Comparison of ENCODE assay signal across 21 cellular contexts in the genomic region with DNA sequence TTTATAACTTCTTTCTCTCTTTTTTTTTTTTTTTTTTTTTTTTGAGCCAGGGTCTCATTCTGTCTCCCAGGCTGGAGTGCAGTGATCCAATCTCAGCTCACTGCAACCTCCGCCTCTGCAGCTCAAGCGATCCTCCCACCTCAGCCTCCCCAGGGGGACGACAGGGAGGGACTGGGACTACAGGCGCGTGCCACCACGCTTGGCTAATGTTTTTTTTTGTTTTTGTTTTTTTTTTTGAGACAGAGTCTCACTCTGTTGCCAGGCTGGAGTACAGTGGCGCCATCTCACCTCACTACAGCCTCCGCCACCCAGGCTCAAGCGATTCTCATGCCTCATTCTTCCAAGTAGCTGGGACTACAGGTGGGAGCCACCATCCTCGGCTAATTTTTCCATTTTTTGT.
"Had no signal": no experiment of that assay in that cellular context is flagged by ENCODE, and none has a peak within 500 bp of the region (broad histone marks: within the 10 kb centered on the region; RNA-seq: fewer than 3 reads in every experiment).

No MANE protein-coding gene starts in this region.

- H3K36me3 ChIP-seq: heart right ventricle, left ventricle myocardium inferior, ovary, prostate gland, sigmoid colon, spleen, suprapubic skin, thoracic aorta, tibial artery, upper lobe of right lung had no signal

- H3K4me1 ChIP-seq: heart right ventricle, left ventricle myocardium inferior, prostate gland, sigmoid colon, suprapubic skin, tibial artery, upper lobe of right lung had no signal

- H3K27ac ChIP-seq: heart right ventricle, hepatocyte, left ventricle myocardium inferior, ovary, prostate gland, sigmoid colon, spleen, suprapubic skin, thoracic aorta, tibial artery, upper lobe of right lung had no signal

- H3K36me3 Mint-ChIP-seq: naive thymus-derived CD8-positive, alpha-beta T cell; stimulated activated effector memory CD8-positive, alpha-beta T cell treated with anti-CD3 and anti-CD28 coated beads, Interleukin-12 subunit alpha, Interleukin-12 subunit beta, amount 100 ng/mL, for 72 hours had no signal

- H3K9me3 ChIP-seq: heart right ventricle, left ventricle myocardium inferior, ovary, prostate gland, sigmoid colon, spleen, suprapubic skin, thoracic aorta, tibial artery, upper lobe of right lung had no signal

- H3K9me3 Mint-ChIP-seq: naive thymus-derived CD8-positive, alpha-beta T cell; stimulated activated effector memory CD8-positive, alpha-beta T cell treated with anti-CD3 and anti-CD28 coated beads, Interleukin-12 subunit alpha, Interleukin-12 subunit beta, amount 100 ng/mL, for 72 hours; stimulated activated naive CD8-positive, alpha-beta T cell treated with anti-CD3 and anti-CD28 coated beads, Interleukin-15, Interleukin-2, amounts not matched to agents 100 ng/mL and 50 ng/mL, for 24 hours had no signal

- ATAC-seq: heart right ventricle; naive thymus-derived CD8-positive, alpha-beta T cell; right cardiac atrium; upper lobe of right lung had no signal

- H3K4me3 Mint-ChIP-seq: naive thymus-derived CD8-positive, alpha-beta T cell; stimulated activated effector memory CD8-positive, alpha-beta T cell treated with anti-CD3 and anti-CD28 coated beads, Interleukin-12 subunit alpha, Interleukin-12 subunit beta, amount 100 ng/mL, for 72 hours; stimulated activated naive CD8-positive, alpha-beta T cell treated with anti-CD3 and anti-CD28 coated beads, Interleukin-15, Interleukin-2, amounts not matched to agents 100 ng/mL and 50 ng/mL, for 24 hours had no signal

- H3K27ac Mint-ChIP-seq: naive thymus-derived CD8-positive, alpha-beta T cell; stimulated activated effector memory CD8-positive, alpha-beta T cell treated with anti-CD3 and anti-CD28 coated beads, Interleukin-12 subunit alpha, Interleukin-12 subunit beta, amount 100 ng/mL, for 72 hours; stimulated activated naive CD8-positive, alpha-beta T cell treated with anti-CD3 and anti-CD28 coated beads, Interleukin-15, Interleukin-2, amounts not matched to agents 100 ng/mL and 50 ng/mL, for 24 hours had no signal

- H3K4me3 ChIP-seq: heart right ventricle, hepatocyte, left ventricle myocardium inferior, lung, ovary, prostate gland, sigmoid colon, spleen, suprapubic skin, thoracic aorta, tibial artery, upper lobe of right lung had no signal

- DNase-seq: heart right ventricle; islet precursor cell; left ventricle myocardium inferior; naive thymus-derived CD8-positive, alpha-beta T cell; ovary; retina; right cardiac atrium; sigmoid colon; spleen; stimulated activated CD4-positive, alpha-beta T cell treated with anti-CD3 and anti-CD28 coated beads, Interleukin-4, amount 100 ng/mL, for 24 hours; stimulated activated naive CD4-positive, alpha-beta T cell; tibial artery; trophoblast cell; upper lobe of right lung had no signal

- H3K4me1 Mint-ChIP-seq: naive thymus-derived CD8-positive, alpha-beta T cell; stimulated activated effector memory CD8-positive, alpha-beta T cell treated with anti-CD3 and anti-CD28 coated beads, Interleukin-12 subunit alpha, Interleukin-12 subunit beta, amount 100 ng/mL, for 72 hours had no signal
